In genomic region chr5:179680780-179681411, GRCh38 we compare ENCODE assay signal across 1 cellular context.
TF ChIP-seq lines count a peak whose summit lies in the region.

TSS of gene CBY3 (minus strand) at chr5:179681034. CDS start at chr5:179680918, 116 bp downstream.

TF ChIP-seq in HepG2, 621 proteins besides CTCF, POLR2A, EP300 and RAD21 (continued from another document):
- TF ChIP-seq ZFP91 (CRISPR knock-in tag; IDR thresholded peaks at IDR 0.05; ENCODE audit: borderline replicate concordance) = peak; percentile 37; the same call in 1 of the 2 replicates
- TF ChIP-seq ZNF513 (CRISPR knock-in tag; conservative IDR thresholded peaks at IDR 0.05) = 0 out of 2 replicates have a peak, but pooled peaks have one; percentile 71
- 0 out of 2 replicates have a peak, but pooled peaks have one; percentile 27 for TF ChIP-seq HNF1B (CRISPR knock-in tag; IDR thresholded peaks at IDR 0.05)
- no peak for TF ChIP-seq MBD4 (IDR thresholded peaks at IDR 0.05; ENCODE audit: borderline replicate concordance, low read length)
- peak; percentile 20; the same call in 1 of the 2 replicates for TF ChIP-seq POLR2G (IDR thresholded peaks at IDR 0.05; ENCODE audit: low read depth, low read length)
- TF ChIP-seq GATA4 (IDR thresholded peaks at IDR 0.05; ENCODE audit: borderline replicate concordance, low read depth) = peak; percentile 21; the same call in 1 of the 2 replicates
- 0 out of 2 replicates have a peak, but pooled peaks have one; percentile 19 for TF ChIP-seq ZKSCAN1 (IDR thresholded peaks at IDR 0.05; ENCODE audit: low read length)
- TF ChIP-seq ZSCAN5A (CRISPR knock-in tag; IDR thresholded peaks at IDR 0.05; ENCODE audit: borderline replicate concordance) = peak; percentile 0; the same call in 1 of the 2 replicates
- no peak for TF ChIP-seq POLR2AphosphoS2 (IDR thresholded peaks at IDR 0.05; ENCODE audit: low read depth, low read length)
- peak; percentile 35; the same call in 1 of the 2 replicates for TF ChIP-seq HIC2 (CRISPR knock-in tag; IDR thresholded peaks at IDR 0.05; ENCODE audit: low read depth)
- peak; percentile 4; the same call in 1 of the 2 replicates for TF ChIP-seq ISL2 (CRISPR knock-in tag; IDR thresholded peaks at IDR 0.05)
- TF ChIP-seq ZNF501 (CRISPR knock-in tag; IDR thresholded peaks at IDR 0.05) = peak; percentile 44; the same call in 1 of the 2 replicates
- TF ChIP-seq FOXC1 (CRISPR knock-in tag; IDR thresholded peaks at IDR 0.05; ENCODE audit: borderline replicate concordance) = peak; percentile 9; the same call in 1 of the 2 replicates
- no peak for TF ChIP-seq KDM5A (IDR thresholded peaks at IDR 0.05; ENCODE audit: borderline replicate concordance, low read length)
- 0 out of 2 replicates have a peak, but pooled peaks have one; percentile 5 for TF ChIP-seq ZFY (CRISPR knock-in tag; IDR thresholded peaks at IDR 0.05)
TF ChIP-seq in HepG2: peak in this region for 39.
